ENCODE assay signal across 14 cellular contexts in the genomic region with DNA sequence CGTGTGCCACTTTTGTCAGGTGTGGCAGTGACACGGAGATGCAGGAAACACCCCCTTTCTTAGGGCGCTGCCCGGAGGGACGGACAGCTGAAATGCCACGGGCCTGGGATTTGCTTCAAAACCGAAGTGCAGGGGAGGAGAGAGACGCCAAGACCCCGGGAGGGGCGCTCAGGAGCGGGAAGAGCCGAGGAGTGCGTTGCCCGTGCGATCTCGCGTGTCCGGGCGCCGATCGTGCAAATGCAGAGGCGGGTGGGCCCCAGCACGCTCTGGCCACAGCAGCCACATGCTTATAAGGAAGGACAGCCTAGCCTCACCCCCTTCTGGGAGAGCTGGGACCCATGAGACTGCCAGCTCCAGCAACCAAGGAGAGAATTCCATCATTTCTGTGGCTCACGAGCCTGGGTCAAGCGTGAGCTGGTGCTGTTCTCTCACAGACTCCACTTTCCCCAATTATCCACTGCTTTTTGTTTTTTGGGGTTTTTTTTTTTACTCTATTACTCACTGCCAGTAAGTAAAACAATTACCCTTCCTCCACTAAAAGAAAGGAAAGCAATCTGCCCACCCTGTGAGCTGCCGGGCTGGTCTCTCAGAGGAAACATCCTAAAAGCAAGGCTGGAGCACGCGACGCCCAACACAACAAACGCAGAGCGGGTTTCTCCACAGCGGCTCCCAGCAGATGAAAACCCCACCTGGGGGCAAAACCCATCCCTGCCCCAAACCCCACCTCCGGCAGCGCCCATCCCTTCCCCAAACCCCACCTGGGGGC. TPM values are rescaled to one million over a fixed set of nuclear protein-coding genes. Genes with fewer than 3 reads are reported as not detected.
A peak's percentile ranks its signal among the peaks of the same experiment; 100 is the strongest.
DNase-seq lines count a peak whose midpoint lies in the region; ATAC-seq and TF ChIP-seq lines count a peak whose summit lies in the region.
"Had no signal": no experiment of that assay in that cellular context is flagged by ENCODE, and none has a peak within 500 bp of the region (broad histone marks: within the 10 kb centered on the region; RNA-seq: fewer than 3 reads in every experiment).

No MANE protein-coding gene starts in this region.

- no peaks in the 10 kb centered on the region for H3K9me3 Mint-ChIP-seq in activated naive CD4-positive, alpha-beta T cell treated with anti-CD3 and anti-CD28 coated beads, Interleukin-2, amount 50 U/mL, for 24 hours
- no peaks in the 10 kb centered on the region for H3K9me3 Mint-ChIP-seq in activated T-helper 17 cell treated with anti-CD3 and anti-CD28 coated beads, Interleukin-2, amount 50 U/mL, for 72 hours
- H3K9me3 Mint-ChIP-seq: dendritic cell treated with granulocyte-macrophage colony-stimulating factor and Interleukin-4, amounts not matched to agents 40 ng/mL and 50 ng/mL, for 4 days had no signal

- H3K4me3 ChIP-seq in left ventricle myocardium inferior (peak overlapping the region; percentile 21), thyroid gland (replicated peaks in 1 of 3) (peak overlapping the region in 1 of 3 donors; percentile 2)

- H3K27ac Mint-ChIP-seq in activated naive CD4-positive, alpha-beta T cell treated with anti-CD3 and anti-CD28 coated beads, Interleukin-2, amount 50 U/mL, for 24 hours, result peak overlapping the region; percentile 30
- peak overlapping the region; percentile 28 for H3K27ac Mint-ChIP-seq in activated T-helper 17 cell treated with anti-CD3 and anti-CD28 coated beads, Interleukin-2, amount 50 U/mL, for 72 hours
- H3K27ac Mint-ChIP-seq: dendritic cell treated with granulocyte-macrophage colony-stimulating factor and Interleukin-4, amounts not matched to agents 40 ng/mL and 50 ng/mL, for 4 days had no signal

- H3K36me3 ChIP-seq in left ventricle myocardium inferior, result peaks cover 73% of the 10 kb centered on the region
- H3K36me3 ChIP-seq in thyroid gland, result peaks cover 16 to 20% of the 10 kb centered on the region in 2 donors

- DNase-seq in activated naive CD4-positive, alpha-beta T cell (lab: John Stamatoyannopoulos, UW), result no peak
- DNase-seq in left ventricle myocardium inferior (no peak), thyroid gland (no peak), cortex of kidney (lab: John Stamatoyannopoulos, UW) (no peak)
- DNase-seq: DMS79 treated with DMSO at 0.1 percent for 48 hours, foreskin fibroblast, NCI-H526 treated with DMSO at 0.1 percent for 48 hours, spleen had no signal

- TF ChIP-seq CTCF in left ventricle myocardium inferior (IDR thresholded peaks at IDR 0.05; ENCODE audit: borderline replicate concordance) (no peak), thyroid gland (IDR thresholded peaks at IDR 0.05) (no peak)

- H3K4me3 Mint-ChIP-seq in activated naive CD4-positive, alpha-beta T cell treated with anti-CD3 and anti-CD28 coated beads, Interleukin-2, amount 50 U/mL, for 24 hours, result peak overlapping the region; percentile 47
- peak overlapping the region; percentile 64 for H3K4me3 Mint-ChIP-seq in activated T-helper 17 cell treated with anti-CD3 and anti-CD28 coated beads, Interleukin-2, amount 50 U/mL, for 72 hours
- H3K4me3 Mint-ChIP-seq: dendritic cell treated with granulocyte-macrophage colony-stimulating factor and Interleukin-4, amounts not matched to agents 40 ng/mL and 50 ng/mL, for 4 days had no signal

- 86 to 88% methylated on average over 32 to 34 of the region's 34 CpGs for WGBS in thyroid gland, 2 donors

- no peaks in the 10 kb centered on the region for H3K27me3 ChIP-seq in left ventricle myocardium inferior (ENCODE audit: low read depth)
- H3K27me3 ChIP-seq in thyroid gland, result no peaks in the 10 kb centered on the region
- H3K27me3 ChIP-seq: spleen had no signal

- intact Hi-C loops in left ventricle myocardium inferior (cut with micrococcal nuclease), result no loop called here
- intact Hi-C loops in thyroid gland (cut with DNase I), result no loop called here

- ATAC-seq in activated T-helper 17 cell treated with anti-CD3 and anti-CD28 coated beads, Interleukin-2, amount 50 U/mL, for 72 hours (replicated peaks), result no peak
- ATAC-seq in HG03159 (IDR thresholded peaks at IDR 0.05; ENCODE audit: unreplicated experiment) (no peak), HG03097 (IDR thresholded peaks at IDR 0.05; ENCODE audit: low FRiP score, unreplicated experiment) (no peak)

- H3K36me3 Mint-ChIP-seq in activated naive CD4-positive, alpha-beta T cell treated with anti-CD3 and anti-CD28 coated beads, Interleukin-2, amount 50 U/mL, for 24 hours, result peaks cover 13% of the 10 kb centered on the region
- peaks cover 76% of the 10 kb centered on the region for H3K36me3 Mint-ChIP-seq in activated T-helper 17 cell treated with anti-CD3 and anti-CD28 coated beads, Interleukin-2, amount 50 U/mL, for 72 hours (ENCODE audit: low read depth)

- H3K27ac ChIP-seq in left ventricle myocardium inferior (replicated peaks) (peak overlapping the region; percentile 66), thyroid gland (peak overlapping the region in 2 of 3 donors; percentile 88)
- H3K27ac ChIP-seq: VCaP had no signal

- TF ChIP-seq POLR2A in thyroid gland (IDR thresholded peaks at IDR 0.05), result no peak

- H3K4me1 Mint-ChIP-seq in activated naive CD4-positive, alpha-beta T cell treated with anti-CD3 and anti-CD28 coated beads, Interleukin-2, amount 50 U/mL, for 24 hours, result peaks cover 17% of the 10 kb centered on the region
- H3K4me1 Mint-ChIP-seq in activated T-helper 17 cell treated with anti-CD3 and anti-CD28 coated beads, Interleukin-2, amount 50 U/mL, for 72 hours, result peaks cover 7% of the 10 kb centered on the region

- H3K4me1 ChIP-seq in left ventricle myocardium inferior (peaks cover 24% of the 10 kb centered on the region), thyroid gland (peaks cover 14 to 27% of the 10 kb centered on the region in 2 donors)

- no peaks in the 10 kb centered on the region for H3K27me3 Mint-ChIP-seq in activated naive CD4-positive, alpha-beta T cell treated with anti-CD3 and anti-CD28 coated beads, Interleukin-2, amount 50 U/mL, for 24 hours
- H3K27me3 Mint-ChIP-seq in activated T-helper 17 cell treated with anti-CD3 and anti-CD28 coated beads, Interleukin-2, amount 50 U/mL, for 72 hours, result no peaks in the 10 kb centered on the region

- H3K9me3 ChIP-seq in left ventricle myocardium inferior (replicated peaks) (no peaks in the 10 kb centered on the region), thyroid gland (no peaks in the 10 kb centered on the region)
- H3K9me3 ChIP-seq: spleen had no signal

RNA-seq across cellular contexts. Expression of a gene that starts 27.2 kb away (rescaled TPM):
- total RNA-seq in activated T-helper 17 cell treated with anti-CD3 and anti-CD28 coated beads, Interleukin-2, amount 50 U/mL, for 72 hours, result 1 to 10 TPM; 6.2 to 8.2 TPM
- total RNA-seq in left ventricle myocardium inferior (3.2 TPM), thyroid gland (1 to 10 TPM in 1 of 4 donors, under 1 TPM in 2, not detected in 1; 0.54 to 1.3 (median 0.54) TPM)

RNA-seq across cellular contexts. Expression of a gene that starts 39.2 kb away (rescaled TPM):
- 10 to 100 TPM; 21.9 to 29.1 TPM for total RNA-seq in activated T-helper 17 cell treated with anti-CD3 and anti-CD28 coated beads, Interleukin-2, amount 50 U/mL, for 72 hours
- total RNA-seq in left ventricle myocardium inferior, result 74.5 TPM
- total RNA-seq in thyroid gland, result 10 to 100 TPM; 23.8 to 62.5 (median 54.9) TPM

RNA-seq across cellular contexts. Expression of a gene that starts 47.8 kb away (rescaled TPM):
- total RNA-seq in activated T-helper 17 cell treated with anti-CD3 and anti-CD28 coated beads, Interleukin-2, amount 50 U/mL, for 72 hours, result 10 to 100 TPM; 57.3 to 69.1 TPM
- total RNA-seq in left ventricle myocardium inferior (131 TPM), thyroid gland (10 to 100 TPM; 51.8 to 84.3 (median 67.3) TPM)
